Comparison of ENCODE assay signal across 2 cellular contexts in the genomic region with DNA sequence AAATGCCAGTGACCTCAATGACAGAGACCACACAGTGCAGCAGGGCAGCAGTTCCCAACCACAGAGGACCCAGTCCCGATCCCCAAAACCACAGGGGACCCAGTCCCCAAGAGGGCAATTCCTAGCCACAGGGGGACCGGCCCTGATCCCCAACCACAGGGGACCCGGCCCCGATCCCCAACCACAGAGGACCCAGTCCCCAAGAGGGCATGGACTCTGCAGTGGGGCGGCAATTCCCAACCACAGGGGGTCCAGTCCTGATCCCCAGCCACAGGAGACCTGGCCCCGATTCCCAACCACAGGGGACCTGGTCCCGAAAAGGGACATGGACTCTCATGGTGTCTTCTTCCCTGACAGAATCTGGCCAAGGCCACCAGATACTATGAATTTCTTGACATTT.
TF ChIP-seq lines count a peak whose summit lies in the region.

No MANE protein-coding gene starts in this region.

TF ChIP-seq in A549, 52 proteins besides CTCF, POLR2A, EP300 and RAD21:
- TF ChIP-seq EHF (CRISPR knock-in tag; IDR thresholded peaks at IDR 0.05) (no peak), JUNB (IDR thresholded peaks at IDR 0.05) (no peak), JUN (IDR thresholded peaks at IDR 0.05) (no peak), CEBPB (IDR thresholded peaks at IDR 0.05) (no peak), MYC (IDR thresholded peaks at IDR 0.05; ENCODE audit: borderline replicate concordance, low read length) (no peak), FOXS1 (CRISPR knock-in tag; IDR thresholded peaks at IDR 0.05) (no peak), CBX2 (IDR thresholded peaks at IDR 0.05; ENCODE audit: borderline replicate concordance, low read depth) (no peak), MAFK (IDR thresholded peaks at IDR 0.05; ENCODE audit: partially characterized antibody) (no peak), MAZ (IDR thresholded peaks at IDR 0.05; ENCODE audit: borderline replicate concordance, low read depth, low read length) (no peak), CBX8 (IDR thresholded peaks at IDR 0.05) (no peak), HDAC2 (IDR thresholded peaks at IDR 0.05) (no peak), CHD4 (IDR thresholded peaks at IDR 0.05; ENCODE audit: borderline replicate concordance) (no peak), FOSB (CRISPR knock-in tag; IDR thresholded peaks at IDR 0.05) (no peak), ZC3H11A (IDR thresholded peaks at IDR 0.05) (no peak), FOSL2 (IDR thresholded peaks at IDR 0.05) (no peak), FOSL2 (CRISPR knock-in tag; IDR thresholded peaks at IDR 0.05) (no peak), TFCP2L1 (CRISPR knock-in tag; IDR thresholded peaks at IDR 0.05) (no peak), KDM5A (IDR thresholded peaks at IDR 0.05) (no peak), HOXA7 (CRISPR knock-in tag; IDR thresholded peaks at IDR 0.05) (no peak)
- TF ChIP-seq, protein P1, sequence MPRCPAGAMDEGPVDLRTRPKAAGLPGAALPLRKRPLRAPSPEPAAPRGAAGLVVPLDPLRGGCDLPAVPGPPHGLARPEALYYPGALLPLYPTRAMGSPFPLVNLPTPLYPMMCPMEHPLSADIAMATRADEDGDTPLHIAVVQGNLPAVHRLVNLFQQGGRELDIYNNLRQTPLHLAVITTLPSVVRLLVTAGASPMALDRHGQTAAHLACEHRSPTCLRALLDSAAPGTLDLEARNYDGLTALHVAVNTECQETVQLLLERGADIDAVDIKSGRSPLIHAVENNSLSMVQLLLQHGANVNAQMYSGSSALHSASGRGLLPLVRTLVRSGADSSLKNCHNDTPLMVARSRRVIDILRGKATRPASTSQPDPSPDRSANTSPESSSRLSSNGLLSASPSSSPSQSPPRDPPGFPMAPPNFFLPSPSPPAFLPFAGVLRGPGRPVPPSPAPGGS (IDR thresholded peaks at IDR 0.05), result no peak
- TF ChIP-seq, protein P2, sequence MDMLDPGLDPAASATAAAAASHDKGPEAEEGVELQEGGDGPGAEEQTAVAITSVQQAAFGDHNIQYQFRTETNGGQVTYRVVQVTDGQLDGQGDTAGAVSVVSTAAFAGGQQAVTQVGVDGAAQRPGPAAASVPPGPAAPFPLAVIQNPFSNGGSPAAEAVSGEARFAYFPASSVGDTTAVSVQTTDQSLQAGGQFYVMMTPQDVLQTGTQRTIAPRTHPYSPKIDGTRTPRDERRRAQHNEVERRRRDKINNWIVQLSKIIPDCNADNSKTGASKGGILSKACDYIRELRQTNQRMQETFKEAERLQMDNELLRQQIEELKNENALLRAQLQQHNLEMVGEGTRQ (IDR thresholded peaks at IDR 0.05), result no peak

TF ChIP-seq in endothelial cell of umbilical vein, 7 proteins besides CTCF, POLR2A, EP300 and RAD21:
- TF ChIP-seq GATA2 (IDR thresholded peaks at IDR 0.05; ENCODE audit: insufficient read depth, insufficient read length, low read depth, low read length) (no peak), EZH2 (IDR thresholded peaks at IDR 0.05; ENCODE audit: borderline replicate concordance, low read depth, low read length, severe bottlenecking) (no peak), JUN (IDR thresholded peaks at IDR 0.05; ENCODE audit: borderline replicate concordance, insufficient read depth, insufficient read length, low read depth) (no peak), POLR2AphosphoS5 (IDR thresholded peaks at IDR 0.05; ENCODE audit: insufficient read depth, low read depth, low read length) (no peak), FOS (IDR thresholded peaks at IDR 0.05; ENCODE audit: borderline replicate concordance, insufficient read depth, low read length) (no peak), MYC (IDR thresholded peaks at IDR 0.05; ENCODE audit: low read depth, low read length) (no peak)
- TF ChIP-seq, protein P3, sequence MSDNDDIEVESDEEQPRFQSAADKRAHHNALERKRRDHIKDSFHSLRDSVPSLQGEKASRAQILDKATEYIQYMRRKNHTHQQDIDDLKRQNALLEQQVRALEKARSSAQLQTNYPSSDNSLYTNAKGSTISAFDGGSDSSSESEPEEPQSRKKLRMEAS (IDR thresholded peaks at IDR 0.05; ENCODE audit: insufficient read depth, insufficient read length), result no peak
